Comparison of ENCODE assay signal across 25 cellular contexts in genomic region chr1:162420120-162420519, GRCh38. TPM values are rescaled to one million over a fixed set of nuclear protein-coding genes. Genes with fewer than 3 reads are reported as not detected.
"Had no signal": no experiment of that assay in that cellular context is flagged by ENCODE, and none has a peak within 500 bp of the region (broad histone marks: within the 10 kb centered on the region; RNA-seq: fewer than 3 reads in every experiment).

No MANE protein-coding gene starts in this region.

- H3K36me3 ChIP-seq: cardiac muscle cell, gastrocnemius medialis, neutrophil, sigmoid colon, thyroid gland had no signal

- H3K9ac ChIP-seq: parathyroid adenoma had no signal

- ATAC-seq: activated CD8-positive, alpha-beta T cell treated with anti-CD3 and anti-CD28 coated beads for 36 hours; activated T-helper 17 cell treated with anti-CD3 and anti-CD28 coated beads, Interleukin-2, amount 50 U/mL, for 72 hours; gastrocnemius medialis; naive thymus-derived CD8-positive, alpha-beta T cell had no signal

- H3K27me3 ChIP-seq: cardiac muscle cell, gastrocnemius medialis, neutrophil, sigmoid colon, thyroid gland had no signal

- H3K4me1 ChIP-seq: gastrocnemius medialis, sigmoid colon, thyroid gland had no signal

- H3K27ac ChIP-seq: cardiac muscle cell, gastrocnemius medialis, neutrophil, parathyroid adenoma, sigmoid colon, thyroid gland had no signal

- DNase-seq: activated CD4-positive, alpha-beta T cell treated with anti-CD3 and anti-CD28 coated beads, Interleukin-2, amount 10 ng/mL, durations not matched to agents 24 days and 14 days; activated CD8-positive, alpha-beta T cell treated with anti-CD3 and anti-CD28 coated beads for 36 hours; activated naive CD4-positive, alpha-beta T cell; activated naive CD8-positive, alpha-beta T cell treated with anti-CD3 and anti-CD28 coated beads, Interleukin-2, amount 10 ng/mL, durations not matched to agents 7 days and 5 days; activated T-cell treated with anti-CD3 and anti-CD28 coated beads, Interleukin-2, amount 50 U/mL, for 1 hour; gastrocnemius medialis; head of caudate nucleus; mesenchymal stem cell; naive thymus-derived CD8-positive, alpha-beta T cell; sigmoid colon; stimulated activated CD4-positive, alpha-beta T cell treated with anti-CD3 and anti-CD28 coated beads, Interleukin-1b, Interleukin-23, amount 100 ng/mL, for 48 hours; stimulated activated naive CD4-positive, alpha-beta T cell treated with Interleukin-2 at 50 U/mL for 16 hours; T1000; thyroid gland had no signal

- H2AFZ ChIP-seq: parathyroid adenoma had no signal

- H3K4me3 ChIP-seq: cardiac muscle cell, gastrocnemius medialis, sigmoid colon, thyroid gland had no signal

- H3K79me2 ChIP-seq: parathyroid adenoma had no signal

- H3K9me3 ChIP-seq: gastrocnemius medialis, neutrophil, sigmoid colon, thyroid gland had no signal

RNA-seq across cellular contexts. Expression of gene SH2D1B, which starts 8.2 kb away (rescaled TPM):
- total RNA-seq: activated CD4-positive, alpha-beta T cell treated with anti-CD3 and anti-CD28 coated beads, Interleukin-2, amount 10 ng/mL, durations not matched to agents 24 days and 14 days; activated CD8-positive, alpha-beta T cell treated with anti-CD3 and anti-CD28 coated beads for 36 hours; activated naive CD8-positive, alpha-beta T cell treated with anti-CD3 and anti-CD28 coated beads, Interleukin-2, amount 10 ng/mL, durations not matched to agents 7 days and 5 days; activated T-helper 17 cell treated with anti-CD3 and anti-CD28 coated beads, Interleukin-2, amount 50 U/mL, for 72 hours; dermis microvascular lymphatic vessel endothelial cell; lower leg skin; renal cortical epithelial cell; sigmoid colon; T-helper 1 cell treated with Interleukin-12 subunit alpha and Interleukin-12 subunit beta and Interleukin-4 antibody, amounts not matched to agents 30 ng/mL and 1 ng/mL, for 36 hours; thyroid gland had no signal

RNA-seq across cellular contexts. Expression of gene C1orf226, which starts 38.6 kb away (rescaled TPM):
- total RNA-seq: activated CD4-positive, alpha-beta T cell treated with anti-CD3 and anti-CD28 coated beads, Interleukin-2, amount 10 ng/mL, durations not matched to agents 24 days and 14 days; activated T-helper 17 cell treated with anti-CD3 and anti-CD28 coated beads, Interleukin-2, amount 50 U/mL, for 72 hours; T-helper 1 cell treated with Interleukin-12 subunit alpha and Interleukin-12 subunit beta and Interleukin-4 antibody, amounts not matched to agents 30 ng/mL and 1 ng/mL, for 36 hours had no signal

RNA-seq across cellular contexts. Expression of gene SPATA46, which starts 43.5 kb away (rescaled TPM):
- total RNA-seq: activated CD4-positive, alpha-beta T cell treated with anti-CD3 and anti-CD28 coated beads, Interleukin-2, amount 10 ng/mL, durations not matched to agents 24 days and 14 days; activated CD8-positive, alpha-beta T cell treated with anti-CD3 and anti-CD28 coated beads for 36 hours; activated naive CD8-positive, alpha-beta T cell treated with anti-CD3 and anti-CD28 coated beads, Interleukin-2, amount 10 ng/mL, durations not matched to agents 7 days and 5 days; activated T-helper 17 cell treated with anti-CD3 and anti-CD28 coated beads, Interleukin-2, amount 50 U/mL, for 72 hours; cardiac muscle cell; dermis microvascular lymphatic vessel endothelial cell; lower leg skin; mucosa of gallbladder; naive thymus-derived CD8-positive, alpha-beta T cell; renal cortical epithelial cell; sigmoid colon; subcutaneous adipose tissue; T-helper 1 cell treated with Interleukin-12 subunit alpha and Interleukin-12 subunit beta and Interleukin-4 antibody, amounts not matched to agents 30 ng/mL and 1 ng/mL, for 36 hours; thyroid gland; urinary bladder had no signal
